In genomic region chr17:45432405-45433113, GRCh38 we compare ENCODE assay signal across 8 cellular contexts. TPM values are rescaled to one million over a fixed set of nuclear protein-coding genes. Genes with fewer than 3 reads are reported as not detected.
DNase-seq lines count a peak whose midpoint lies in the region; ATAC-seq and TF ChIP-seq lines count a peak whose summit lies in the region.

Gene ARHGAP27 (minus strand): TSS chr17:45432870. CDS start chr17:45430279, 2,591 bp downstream.

- no peaks in the 10 kb centered on the region for H3K9me2 ChIP-seq in SK-N-SH

- peak within 1 kb of the TSS; percentile 74 for H2AFZ ChIP-seq in SK-N-SH (ENCODE audit: low read depth)

- 29% methylated on average over 18 of the region's 64 CpGs for WGBS in SK-N-SH (ENCODE audit: low lambda C conversion rate)

- peak; percentile 55 for ATAC-seq in mucosa of descending colon

- DNase-seq in activated CD4-positive, alpha-beta T cell treated with anti-CD3 and anti-CD28 coated beads, Interleukin-2, amount 10 ng/mL, durations not matched to agents 24 days and 14 days = peak; percentile 83
- no peak for DNase-seq in activated CD4-positive, alpha-beta T cell treated with anti-CD3 and anti-CD28 coated beads for 4 hours
- DNase-seq in SK-N-SH = peak; percentile 72
- peak; percentile 82 to 90 (median 87) for DNase-seq in mucosa of descending colon
- DNase-seq in vagina (ENCODE audit: extremely low spot score in 2 of 2) = no peak
- DNase-seq in NCI-H345 (lab: John Stamatoyannopoulos, UW) = no peak
- DNase-seq in OCI-M2 (lab: John Stamatoyannopoulos, UW; ENCODE audit: unreplicated experiment) = no peak

- H3K9ac ChIP-seq in SK-N-SH = peak within 1 kb of the TSS; percentile 43; the same call in 1 of the 2 replicates
- H3K9ac ChIP-seq in endocrine pancreas (ENCODE audit: control insufficient read depth, insufficient read depth, low read length) = peak within 1 kb of the TSS; percentile 44

- H3K4me3 Mint-ChIP-seq in activated CD4-positive, alpha-beta T cell treated with anti-CD3 and anti-CD28 coated beads, Interleukin-2, amount 10 ng/mL, durations not matched to agents 24 days and 14 days = peak within 1 kb of the TSS; percentile 85

- intact Hi-C loops in activated CD4-positive, alpha-beta T cell treated with anti-CD3 and anti-CD28 coated beads, Interleukin-2, amount 10 ng/mL, durations not matched to agents 24 days and 14 days (cut with micrococcal nuclease) = no loop called here
- intact Hi-C loops in mucosa of descending colon (cut with DNase I, micrococcal nuclease) (no loop called here), vagina (cut with DNase I) (no loop called here)

- no peak for TF ChIP-seq RAD21 in SK-N-SH (IDR thresholded peaks at IDR 0.05; ENCODE audit: low read length)

- H3K27me3 Mint-ChIP-seq in activated CD4-positive, alpha-beta T cell treated with anti-CD3 and anti-CD28 coated beads, Interleukin-2, amount 10 ng/mL, durations not matched to agents 24 days and 14 days = no peaks in the 10 kb centered on the region

- CTCF ChIA-PET in SK-N-SH (lab: Yijun Ruan, JAX) = no interaction called here

- H3K4me1 ChIP-seq in SK-N-SH (ENCODE audit: control insufficient read depth in 1 of 2, insufficient read depth in 2 of 2, low read depth in 1 of 2, low read length in 1 of 2) (peaks cover 0 to 42% of the 10 kb centered on the region in 2 experiments; a peak in 1 of 4 replicates), endocrine pancreas (ENCODE audit: control insufficient read depth, insufficient read depth, low read length) (no peaks in the 10 kb centered on the region), mucosa of descending colon (ENCODE audit: low read depth) (peaks cover 30% of the 10 kb centered on the region), vagina (peaks cover 54% of the 10 kb centered on the region)

- H3K27me3 ChIP-seq in SK-N-SH (ENCODE audit: insufficient read depth) (no peaks in the 10 kb centered on the region), endocrine pancreas (ENCODE audit: control insufficient read depth, insufficient read depth, low read length) (peaks cover 5% of the 10 kb centered on the region), vagina (peaks cover 3% of the 10 kb centered on the region)

- peak within 1 kb of the TSS; percentile 87 for H3K4me2 ChIP-seq in SK-N-SH

- H3K27ac ChIP-seq in SK-N-SH (ENCODE audit: low read depth in 2 of 2, low read length in 1 of 2) = peak within 1 kb of the TSS in 1 of 2 experiments; percentile 47; a peak in 1 of 4 replicates
- peak within 1 kb of the TSS; percentile 66 for H3K27ac ChIP-seq in vagina

- POLR2A ChIA-PET in SK-N-SH (lab: Yijun Ruan, JAX) = interaction anchor here (0.6 kb wide), 1 partner anchor 299 kb away, joined by 4 read pairs; no protein-coding TSS in a partner anchor

- TF ChIP-seq EP300 in SK-N-SH (IDR thresholded peaks at IDR 0.05; ENCODE audit: borderline replicate concordance in 1 of 2, low read depth in 1 of 2, low read length in 1 of 2) = no peak

- TF ChIP-seq CTCF in SK-N-SH (IDR thresholded peaks at IDR 0.05) (no peak), mucosa of descending colon (IDR thresholded peaks at IDR 0.05) (no peak), vagina (IDR thresholded peaks at IDR 0.05) (no peak)

- H3F3A ChIP-seq in SK-N-SH (replicated peaks; ENCODE audit: insufficient read depth) = no peaks in the 10 kb centered on the region

- peaks cover 2% of the 10 kb centered on the region for H3K36me3 Mint-ChIP-seq in activated CD4-positive, alpha-beta T cell treated with anti-CD3 and anti-CD28 coated beads, Interleukin-2, amount 10 ng/mL, durations not matched to agents 24 days and 14 days (ENCODE audit: low read depth)

- no peaks in the 10 kb centered on the region for H3K79me2 ChIP-seq in SK-N-SH (ENCODE audit: insufficient read depth)

- no peaks in the 10 kb centered on the region for H4K20me1 ChIP-seq in SK-N-SH (ENCODE audit: insufficient read depth)

- H3K27ac Mint-ChIP-seq in activated CD4-positive, alpha-beta T cell treated with anti-CD3 and anti-CD28 coated beads, Interleukin-2, amount 10 ng/mL, durations not matched to agents 24 days and 14 days = no peak within 1 kb of the TSS

- H3K36me3 ChIP-seq in SK-N-SH (replicated peaks in 1 of 2; ENCODE audit: control insufficient read depth in 1 of 2, insufficient read depth in 2 of 2, low read length in 1 of 2) (peaks cover 0 to 5% of the 10 kb centered on the region in 2 experiments), endocrine pancreas (ENCODE audit: control insufficient read depth, insufficient read depth, low read length) (no peaks in the 10 kb centered on the region), mucosa of descending colon (ENCODE audit: low read depth) (no peaks in the 10 kb centered on the region), vagina (peaks cover 0 to 11% of the 10 kb centered on the region in 2 donors)

- peaks cover 21% of the 10 kb centered on the region for H3K4me1 Mint-ChIP-seq in activated CD4-positive, alpha-beta T cell treated with anti-CD3 and anti-CD28 coated beads, Interleukin-2, amount 10 ng/mL, durations not matched to agents 24 days and 14 days

- no peaks in the 10 kb centered on the region for H3K9me3 ChIP-seq in SK-N-SH
- no peaks in the 10 kb centered on the region for H3K9me3 ChIP-seq in endocrine pancreas (ENCODE audit: control insufficient read depth, low read length)
- no peaks in the 10 kb centered on the region for H3K9me3 ChIP-seq in mucosa of descending colon
- no peaks in the 10 kb centered on the region for H3K9me3 ChIP-seq in vagina

- no peak for TF ChIP-seq POLR2A in vagina (IDR thresholded peaks at IDR 0.05)

- H3K9me3 Mint-ChIP-seq in activated CD4-positive, alpha-beta T cell treated with anti-CD3 and anti-CD28 coated beads, Interleukin-2, amount 10 ng/mL, durations not matched to agents 24 days and 14 days = no peaks in the 10 kb centered on the region

- H3K4me3 ChIP-seq in SK-N-SH (ENCODE audit: low read depth in 2 of 2, low read length in 1 of 2) (peak within 1 kb of the TSS; percentile 61 to 62), endocrine pancreas (ENCODE audit: control insufficient read depth, insufficient read depth, low read length) (no peak within 1 kb of the TSS), mucosa of descending colon (peak within 1 kb of the TSS; percentile 40), vagina (peak within 1 kb of the TSS; percentile 48 to 56)

TF ChIP-seq in SK-N-SH, 30 proteins besides CTCF, POLR2A, EP300 and RAD21:
- TF ChIP-seq FOXM1 (IDR thresholded peaks at IDR 0.05; ENCODE audit: low read depth) (no peak), IRF3 (IDR thresholded peaks at IDR 0.05; ENCODE audit: low read depth, low read length) (no peak), GATA2 (CRISPR knock-in tag; IDR thresholded peaks at IDR 0.05) (no peak), CHD2 (IDR thresholded peaks at IDR 0.05; ENCODE audit: low read length, partially characterized antibody) (no peak), JUND (IDR thresholded peaks at IDR 0.05) (no peak)

RNA-seq across cellular contexts. Expression of gene ARHGAP27, which starts in this region (rescaled TPM):
- total RNA-seq in activated CD4-positive, alpha-beta T cell treated with anti-CD3 and anti-CD28 coated beads, Interleukin-2, amount 10 ng/mL, durations not matched to agents 24 days and 14 days = 47.9 and 48.3 TPM in 2 replicates
- 2.1 and 4.3 TPM in 2 replicates for polyA plus RNA-seq in SK-N-SH (2012; rRNA removed)
- 0.75 and 0.89 TPM in 2 replicates for polyA plus RNA-seq in SK-N-SH (2012; cell fraction: cytosol; rRNA removed)
- 25.3 and 25.5 TPM in 2 replicates for polyA plus RNA-seq in SK-N-SH (2012; cell fraction: nucleus; rRNA removed)
- total RNA-seq in mucosa of descending colon (100 to 1,000 TPM in 2 of 3 donors, 10 to 100 TPM in 1; 88.7 to 199 (median 165) TPM), vagina (80.0 TPM)

Comparison
In these comparisons a context has a peak if more than half of its experiments do, and no peak if none do; other contexts are left out.
1. DNase-seq: peak in activated CD4-positive, alpha-beta T cell treated with anti-CD3 and anti-CD28 coated beads, Interleukin-2, amount 10 ng/mL, durations not matched to agents 24 days and 14 days (single experiment), SK-N-SH (single experiment) and mucosa of descending colon (3 of 3); none in activated CD4-positive, alpha-beta T cell treated with anti-CD3 and anti-CD28 coated beads for 4 hours (0 of 2), vagina (0 of 2), NCI-H345 (single experiment) and OCI-M2 (single experiment).